ENCODE assay signal across 1 cellular context in the genomic region with DNA sequence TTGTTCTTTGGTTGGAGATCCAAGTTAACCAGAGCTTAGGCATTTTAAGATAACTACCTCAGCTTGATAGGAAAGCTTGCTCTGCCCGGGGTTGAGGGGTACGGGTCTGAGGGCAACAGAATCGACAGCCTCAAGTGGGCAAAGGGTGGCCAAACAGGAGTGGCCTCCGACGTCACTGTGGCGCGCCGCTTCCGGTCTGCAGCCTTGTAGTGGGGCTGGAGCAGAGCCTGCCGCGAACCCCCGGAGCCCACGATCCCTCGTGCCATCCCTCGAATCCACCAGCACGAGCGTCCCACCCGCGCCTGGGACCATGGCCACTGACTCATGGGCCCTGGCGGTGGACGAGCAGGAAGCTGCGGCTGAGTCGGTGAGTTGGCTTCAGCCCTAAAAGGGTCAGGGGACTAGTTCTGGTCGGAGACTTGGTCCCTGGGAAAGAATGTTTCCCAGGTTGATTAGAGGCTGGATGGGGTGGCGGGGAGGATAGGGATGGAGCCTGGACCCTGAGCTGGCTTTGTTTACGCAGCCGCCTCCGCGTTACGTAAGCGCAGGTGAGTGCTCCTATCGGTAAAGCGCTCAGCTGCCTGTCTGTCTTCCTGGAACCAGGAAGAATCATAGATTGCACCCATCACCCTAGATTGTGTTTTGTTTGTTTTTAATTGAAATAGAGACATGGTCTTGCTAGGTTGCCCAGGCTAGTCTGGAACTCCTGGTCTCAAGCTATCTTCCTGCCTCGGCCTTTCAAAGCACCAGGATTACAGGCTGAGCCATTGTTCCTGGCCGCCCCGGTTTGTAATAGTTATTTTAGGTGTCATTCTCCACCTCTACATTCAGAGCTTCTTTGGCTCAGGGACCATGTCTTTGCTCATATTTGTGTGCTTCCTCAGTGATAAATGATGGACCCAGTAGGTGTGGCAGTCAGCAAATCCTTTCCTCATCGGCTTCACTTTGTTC.
TF ChIP-seq lines count a peak whose summit lies in the region.

A gene (plus strand): TSS at position 199 of the 951 bp plus-strand sequence. CDS start 112 bp downstream, at position 311.

TF ChIP-seq in HepG2, 621 proteins besides CTCF, POLR2A, EP300 and RAD21 (continued from another document and continues in another):
- TF ChIP-seq RBFOX2 (IDR thresholded peaks at IDR 0.05; ENCODE audit: low read depth, low read length) (peak; percentile 96), FOXJ3 (CRISPR knock-in tag; IDR thresholded peaks at IDR 0.05; ENCODE audit: borderline replicate concordance) (peak; percentile 83), SMARCE1 (IDR thresholded peaks at IDR 0.05; ENCODE audit: borderline replicate concordance) (no peak), ZNF33B (CRISPR knock-in tag; IDR thresholded peaks at IDR 0.05) (peak; percentile 39; the same call in 1 of the 2 replicates), IRF2 (CRISPR knock-in tag; IDR thresholded peaks at IDR 0.05) (peak; percentile 84), TOE1 (CRISPR knock-in tag; IDR thresholded peaks at IDR 0.05) (no peak), KDM5A (IDR thresholded peaks at IDR 0.05; ENCODE audit: borderline replicate concordance, low read length) (peak; percentile 91), HOXA5 (CRISPR knock-in tag; IDR thresholded peaks at IDR 0.05) (no peak; the same call in 1 of the 2 replicates), ATM (IDR thresholded peaks at IDR 0.05; ENCODE audit: borderline replicate concordance) (no peak), RAD51 (IDR thresholded peaks at IDR 0.05; ENCODE audit: borderline replicate concordance) (no peak), NFYC (CRISPR knock-in tag; IDR thresholded peaks at IDR 0.05) (peak; percentile 42), SMAD3 (CRISPR knock-in tag; IDR thresholded peaks at IDR 0.05) (peak; percentile 72), CC2D1A (CRISPR knock-in tag; IDR thresholded peaks at IDR 0.05) (no peak), GZF1 (CRISPR knock-in tag; IDR thresholded peaks at IDR 0.05) (peak; percentile 61; the same call in 1 of the 2 replicates), TEAD2 (CRISPR knock-in tag; IDR thresholded peaks at IDR 0.05) (no peak), ZNF605 (CRISPR knock-in tag; IDR thresholded peaks at IDR 0.05) (peak; percentile 99), MIER3 (CRISPR knock-in tag; IDR thresholded peaks at IDR 0.05; ENCODE audit: borderline replicate concordance) (peak; percentile 20; the same call in 1 of the 2 replicates), PHF20 (CRISPR knock-in tag; IDR thresholded peaks at IDR 0.05) (peak; percentile 94), ZNF629 (CRISPR knock-in tag; conservative IDR thresholded peaks at IDR 0.05) (no peak), ZNF720 (CRISPR knock-in tag; IDR thresholded peaks at IDR 0.05) (no peak), MEIS1 (CRISPR knock-in tag; IDR thresholded peaks at IDR 0.05; ENCODE audit: borderline replicate concordance) (peak; percentile 90), KDM4B (CRISPR knock-in tag; IDR thresholded peaks at IDR 0.05) (peak; percentile 93), MTA3 (CRISPR knock-in tag; IDR thresholded peaks at IDR 0.05) (no peak), AHR (CRISPR knock-in tag; IDR thresholded peaks at IDR 0.05) (peak; percentile 95; the same call in 1 of the 2 replicates), ZNF382 (CRISPR knock-in tag; IDR thresholded peaks at IDR 0.05; ENCODE audit: borderline replicate concordance) (no peak)
- TF ChIP-seq, protein P1, sequence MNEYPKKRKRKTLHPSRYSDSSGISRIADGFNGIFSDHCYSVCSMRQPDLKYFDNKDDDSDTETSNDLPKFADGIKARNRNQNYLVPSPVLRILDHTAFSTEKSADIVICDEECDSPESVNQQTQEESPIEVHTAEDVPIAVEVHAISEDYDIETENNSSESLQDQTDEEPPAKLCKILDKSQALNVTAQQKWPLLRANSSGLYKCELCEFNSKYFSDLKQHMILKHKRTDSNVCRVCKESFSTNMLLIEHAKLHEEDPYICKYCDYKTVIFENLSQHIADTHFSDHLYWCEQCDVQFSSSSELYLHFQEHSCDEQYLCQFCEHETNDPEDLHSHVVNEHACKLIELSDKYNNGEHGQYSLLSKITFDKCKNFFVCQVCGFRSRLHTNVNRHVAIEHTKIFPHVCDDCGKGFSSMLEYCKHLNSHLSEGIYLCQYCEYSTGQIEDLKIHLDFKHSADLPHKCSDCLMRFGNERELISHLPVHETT (CRISPR knock-in tag; conservative IDR thresholded peaks at IDR 0.05), result peak; percentile 61; the same call in 1 of the 2 replicates
- TF ChIP-seq, protein P2, sequence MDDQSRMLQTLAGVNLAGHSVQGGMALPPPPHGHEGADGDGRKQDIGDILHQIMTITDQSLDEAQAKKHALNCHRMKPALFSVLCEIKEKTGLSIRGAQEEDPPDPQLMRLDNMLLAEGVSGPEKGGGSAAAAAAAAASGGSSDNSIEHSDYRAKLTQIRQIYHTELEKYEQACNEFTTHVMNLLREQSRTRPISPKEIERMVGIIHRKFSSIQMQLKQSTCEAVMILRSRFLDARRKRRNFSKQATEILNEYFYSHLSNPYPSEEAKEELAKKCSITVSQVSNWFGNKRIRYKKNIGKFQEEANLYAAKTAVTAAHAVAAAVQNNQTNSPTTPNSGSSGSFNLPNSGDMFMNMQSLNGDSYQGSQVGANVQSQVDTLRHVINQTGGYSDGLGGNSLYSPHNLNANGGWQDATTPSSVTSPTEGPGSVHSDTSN (CRISPR knock-in tag; IDR thresholded peaks at IDR 0.05; ENCODE audit: borderline replicate concordance), result no peak
- TF ChIP-seq, protein P3, sequence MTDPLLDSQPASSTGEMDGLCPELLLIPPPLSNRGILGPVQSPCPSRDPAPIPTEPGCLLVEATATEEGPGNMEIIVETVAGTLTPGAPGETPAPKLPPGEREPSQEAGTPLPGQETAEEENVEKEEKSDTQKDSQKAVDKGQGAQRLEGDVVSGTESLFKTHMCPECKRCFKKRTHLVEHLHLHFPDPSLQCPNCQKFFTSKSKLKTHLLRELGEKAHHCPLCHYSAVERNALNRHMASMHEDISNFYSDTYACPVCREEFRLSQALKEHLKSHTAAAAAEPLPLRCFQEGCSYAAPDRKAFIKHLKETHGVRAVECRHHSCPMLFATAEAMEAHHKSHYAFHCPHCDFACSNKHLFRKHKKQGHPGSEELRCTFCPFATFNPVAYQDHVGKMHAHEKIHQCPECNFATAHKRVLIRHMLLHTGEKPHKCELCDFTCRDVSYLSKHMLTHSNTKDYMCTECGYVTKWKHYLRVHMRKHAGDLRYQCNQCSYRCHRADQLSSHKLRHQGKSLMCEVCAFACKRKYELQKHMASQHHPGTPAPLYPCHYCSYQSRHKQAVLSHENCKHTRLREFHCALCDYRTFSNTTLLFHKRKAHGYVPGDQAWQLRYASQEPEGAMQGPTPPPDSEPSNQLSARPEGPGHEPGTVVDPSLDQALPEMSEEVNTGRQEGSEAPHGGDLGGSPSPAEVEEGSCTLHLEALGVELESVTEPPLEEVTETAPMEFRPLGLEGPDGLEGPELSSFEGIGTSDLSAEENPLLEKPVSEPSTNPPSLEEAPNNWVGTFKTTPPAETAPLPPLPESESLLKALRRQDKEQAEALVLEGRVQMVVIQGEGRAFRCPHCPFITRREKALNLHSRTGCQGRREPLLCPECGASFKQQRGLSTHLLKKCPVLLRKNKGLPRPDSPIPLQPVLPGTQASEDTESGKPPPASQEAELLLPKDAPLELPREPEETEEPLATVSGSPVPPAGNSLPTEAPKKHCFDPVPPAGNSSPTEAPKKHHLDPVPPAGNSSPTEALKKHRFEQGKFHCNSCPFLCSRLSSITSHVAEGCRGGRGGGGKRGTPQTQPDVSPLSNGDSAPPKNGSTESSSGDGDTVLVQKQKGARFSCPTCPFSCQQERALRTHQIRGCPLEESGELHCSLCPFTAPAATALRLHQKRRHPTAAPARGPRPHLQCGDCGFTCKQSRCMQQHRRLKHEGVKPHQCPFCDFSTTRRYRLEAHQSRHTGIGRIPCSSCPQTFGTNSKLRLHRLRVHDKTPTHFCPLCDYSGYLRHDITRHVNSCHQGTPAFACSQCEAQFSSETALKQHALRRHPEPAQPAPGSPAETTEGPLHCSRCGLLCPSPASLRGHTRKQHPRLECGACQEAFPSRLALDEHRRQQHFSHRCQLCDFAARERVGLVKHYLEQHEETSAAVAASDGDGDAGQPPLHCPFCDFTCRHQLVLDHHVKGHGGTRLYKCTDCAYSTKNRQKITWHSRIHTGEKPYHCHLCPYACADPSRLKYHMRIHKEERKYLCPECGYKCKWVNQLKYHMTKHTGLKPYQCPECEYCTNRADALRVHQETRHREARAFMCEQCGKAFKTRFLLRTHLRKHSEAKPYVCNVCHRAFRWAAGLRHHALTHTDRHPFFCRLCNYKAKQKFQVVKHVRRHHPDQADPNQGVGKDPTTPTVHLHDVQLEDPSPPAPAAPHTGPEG (CRISPR knock-in tag; IDR thresholded peaks at IDR 0.05), result no peak
- TF ChIP-seq, protein P4, sequence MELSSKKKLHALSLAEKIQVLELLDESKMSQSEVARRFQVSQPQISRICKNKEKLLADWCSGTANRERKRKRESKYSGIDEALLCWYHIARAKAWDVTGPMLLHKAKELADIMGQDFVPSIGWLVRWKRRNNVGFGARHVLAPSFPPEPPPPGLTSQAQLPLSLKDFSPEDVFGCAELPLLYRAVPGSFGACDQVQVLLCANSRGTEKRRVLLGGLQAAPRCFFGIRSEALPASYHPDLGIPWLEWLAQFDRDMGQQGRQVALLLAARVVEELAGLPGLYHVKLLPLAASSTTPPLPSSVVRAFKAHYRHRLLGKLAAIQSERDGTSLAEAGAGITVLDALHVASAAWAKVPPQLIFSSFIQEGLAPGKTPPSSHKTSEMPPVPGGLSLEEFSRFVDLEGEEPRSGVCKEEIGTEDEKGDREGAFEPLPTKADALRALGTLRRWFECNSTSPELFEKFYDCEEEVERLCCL (CRISPR knock-in tag; IDR thresholded peaks at IDR 0.05; ENCODE audit: borderline replicate concordance), result 0 out of 2 replicates have a peak, but pooled peaks have one; percentile 62
- TF ChIP-seq, protein P5, sequence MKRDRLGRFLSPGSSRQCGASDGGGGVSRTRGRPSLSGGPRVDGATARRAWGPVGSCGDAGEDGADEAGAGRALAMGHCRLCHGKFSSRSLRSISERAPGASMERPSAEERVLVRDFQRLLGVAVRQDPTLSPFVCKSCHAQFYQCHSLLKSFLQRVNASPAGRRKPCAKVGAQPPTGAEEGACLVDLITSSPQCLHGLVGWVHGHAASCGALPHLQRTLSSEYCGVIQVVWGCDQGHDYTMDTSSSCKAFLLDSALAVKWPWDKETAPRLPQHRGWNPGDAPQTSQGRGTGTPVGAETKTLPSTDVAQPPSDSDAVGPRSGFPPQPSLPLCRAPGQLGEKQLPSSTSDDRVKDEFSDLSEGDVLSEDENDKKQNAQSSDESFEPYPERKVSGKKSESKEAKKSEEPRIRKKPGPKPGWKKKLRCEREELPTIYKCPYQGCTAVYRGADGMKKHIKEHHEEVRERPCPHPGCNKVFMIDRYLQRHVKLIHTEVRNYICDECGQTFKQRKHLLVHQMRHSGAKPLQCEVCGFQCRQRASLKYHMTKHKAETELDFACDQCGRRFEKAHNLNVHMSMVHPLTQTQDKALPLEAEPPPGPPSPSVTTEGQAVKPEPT (CRISPR knock-in tag; IDR thresholded peaks at IDR 0.05; ENCODE audit: low read depth), result no peak
- TF ChIP-seq, protein P6, sequence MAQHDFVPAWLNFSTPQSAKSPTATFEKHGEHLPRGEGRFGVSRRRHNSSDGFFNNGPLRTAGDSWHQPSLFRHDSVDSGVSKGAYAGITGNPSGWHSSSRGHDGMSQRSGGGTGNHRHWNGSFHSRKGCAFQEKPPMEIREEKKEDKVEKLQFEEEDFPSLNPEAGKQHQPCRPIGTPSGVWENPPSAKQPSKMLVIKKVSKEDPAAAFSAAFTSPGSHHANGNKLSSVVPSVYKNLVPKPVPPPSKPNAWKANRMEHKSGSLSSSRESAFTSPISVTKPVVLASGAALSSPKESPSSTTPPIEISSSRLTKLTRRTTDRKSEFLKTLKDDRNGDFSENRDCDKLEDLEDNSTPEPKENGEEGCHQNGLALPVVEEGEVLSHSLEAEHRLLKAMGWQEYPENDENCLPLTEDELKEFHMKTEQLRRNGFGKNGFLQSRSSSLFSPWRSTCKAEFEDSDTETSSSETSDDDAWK (CRISPR knock-in tag; IDR thresholded peaks at IDR 0.05), result no peak
- TF ChIP-seq, protein P7, sequence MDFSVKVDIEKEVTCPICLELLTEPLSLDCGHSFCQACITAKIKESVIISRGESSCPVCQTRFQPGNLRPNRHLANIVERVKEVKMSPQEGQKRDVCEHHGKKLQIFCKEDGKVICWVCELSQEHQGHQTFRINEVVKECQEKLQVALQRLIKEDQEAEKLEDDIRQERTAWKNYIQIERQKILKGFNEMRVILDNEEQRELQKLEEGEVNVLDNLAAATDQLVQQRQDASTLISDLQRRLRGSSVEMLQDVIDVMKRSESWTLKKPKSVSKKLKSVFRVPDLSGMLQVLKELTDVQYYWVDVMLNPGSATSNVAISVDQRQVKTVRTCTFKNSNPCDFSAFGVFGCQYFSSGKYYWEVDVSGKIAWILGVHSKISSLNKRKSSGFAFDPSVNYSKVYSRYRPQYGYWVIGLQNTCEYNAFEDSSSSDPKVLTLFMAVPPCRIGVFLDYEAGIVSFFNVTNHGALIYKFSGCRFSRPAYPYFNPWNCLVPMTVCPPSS (IDR thresholded peaks at IDR 0.05), result no peak
- TF ChIP-seq, protein P8, sequence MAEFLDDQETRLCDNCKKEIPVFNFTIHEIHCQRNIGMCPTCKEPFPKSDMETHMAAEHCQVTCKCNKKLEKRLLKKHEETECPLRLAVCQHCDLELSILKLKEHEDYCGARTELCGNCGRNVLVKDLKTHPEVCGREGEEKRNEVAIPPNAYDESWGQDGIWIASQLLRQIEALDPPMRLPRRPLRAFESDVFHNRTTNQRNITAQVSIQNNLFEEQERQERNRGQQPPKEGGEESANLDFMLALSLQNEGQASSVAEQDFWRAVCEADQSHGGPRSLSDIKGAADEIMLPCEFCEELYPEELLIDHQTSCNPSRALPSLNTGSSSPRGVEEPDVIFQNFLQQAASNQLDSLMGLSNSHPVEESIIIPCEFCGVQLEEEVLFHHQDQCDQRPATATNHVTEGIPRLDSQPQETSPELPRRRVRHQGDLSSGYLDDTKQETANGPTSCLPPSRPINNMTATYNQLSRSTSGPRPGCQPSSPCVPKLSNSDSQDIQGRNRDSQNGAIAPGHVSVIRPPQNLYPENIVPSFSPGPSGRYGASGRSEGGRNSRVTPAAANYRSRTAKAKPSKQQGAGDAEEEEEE (CRISPR knock-in tag; IDR thresholded peaks at IDR 0.05; ENCODE audit: borderline replicate concordance), result peak; percentile 99
- TF ChIP-seq, protein P9, sequence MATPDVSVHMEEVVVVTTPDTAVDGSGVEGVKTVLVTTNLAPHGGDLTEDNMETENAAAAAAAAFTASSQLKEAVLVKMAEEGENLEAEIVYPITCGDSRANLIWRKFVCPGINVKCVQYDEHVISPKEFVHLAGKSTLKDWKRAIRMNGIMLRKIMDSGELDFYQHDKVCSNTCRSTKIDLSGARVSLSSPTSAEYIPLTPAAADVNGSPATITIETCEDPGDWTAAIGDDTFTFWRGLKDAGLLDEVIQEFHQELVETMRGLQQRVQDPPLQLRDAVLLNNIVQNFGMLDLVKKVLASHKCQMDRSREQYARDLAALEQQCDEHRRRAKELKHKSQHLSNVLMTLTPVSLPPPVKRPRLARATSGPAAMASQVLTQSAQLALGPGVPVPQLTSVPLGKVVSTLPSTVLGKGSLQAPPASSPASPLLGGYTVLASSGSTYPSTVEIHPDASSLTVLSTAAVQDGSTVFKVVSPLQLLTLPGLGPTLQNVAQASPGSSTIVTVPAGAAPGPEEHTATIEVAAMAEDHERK (CRISPR knock-in tag; IDR thresholded peaks at IDR 0.05; ENCODE audit: low read depth), result no peak; the same call in 1 of the 2 replicates
- TF ChIP-seq, protein P10, sequence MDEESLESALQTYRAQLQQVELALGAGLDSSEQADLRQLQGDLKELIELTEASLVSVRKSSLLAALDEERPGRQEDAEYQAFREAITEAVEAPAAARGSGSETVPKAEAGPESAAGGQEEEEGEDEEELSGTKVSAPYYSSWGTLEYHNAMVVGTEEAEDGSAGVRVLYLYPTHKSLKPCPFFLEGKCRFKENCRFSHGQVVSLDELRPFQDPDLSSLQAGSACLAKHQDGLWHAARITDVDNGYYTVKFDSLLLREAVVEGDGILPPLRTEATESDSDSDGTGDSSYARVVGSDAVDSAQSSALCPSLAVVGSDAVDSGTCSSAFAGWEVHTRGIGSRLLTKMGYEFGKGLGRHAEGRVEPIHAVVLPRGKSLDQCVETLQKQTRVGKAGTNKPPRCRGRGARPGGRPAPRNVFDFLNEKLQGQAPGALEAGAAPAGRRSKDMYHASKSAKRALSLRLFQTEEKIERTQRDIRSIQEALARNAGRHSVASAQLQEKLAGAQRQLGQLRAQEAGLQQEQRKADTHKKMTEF (CRISPR knock-in tag; IDR thresholded peaks at IDR 0.05), result peak; percentile 97
